Comparison of ENCODE assay signal across 8 cellular contexts in genomic region chr12:110467847-110468211, GRCh38. TPM values are rescaled to one million over a fixed set of nuclear protein-coding genes. Genes with fewer than 3 reads are reported as not detected.
DNase-seq lines count a peak whose midpoint lies in the region; ATAC-seq, FAIRE-seq and TF ChIP-seq lines count a peak whose summit lies in the region.

No MANE protein-coding gene starts in this region.

- H3K4me1 Mint-ChIP-seq in activated T-cell treated with anti-CD3 and anti-CD28 coated beads, Interleukin-2, amount 50 U/mL, for 4 hours (ENCODE audit: low read depth): peaks cover 34% of the 10 kb centered on the region

- TF ChIP-seq RAD21 in GM12878 (IDR thresholded peaks at IDR 0.05; ENCODE audit: insufficient read depth, low read depth, low read length): no peak

- RAD21 ChIA-PET in GM12878 (lab: Charles Lee; ENCODE audit: unreplicated experiment): interaction anchor here (0.6 to 4.9 kb wide), 25 partner anchors 9 to 366 kb away, joined by 3 to 92 read pairs (median 5); partner anchors contain the start of genes ARPC3, RAD9B and VPS29

- H3K4me2 ChIP-seq in GM12878 (ENCODE audit: control insufficient read depth, insufficient read depth): peak overlapping the region; percentile 43; the same call in 1 of the 2 replicates

- H3K4me1 ChIP-seq in GM12878 (ENCODE audit: control insufficient read depth, insufficient read depth, low read length): peaks cover 6% of the 10 kb centered on the region
- H3K4me1 ChIP-seq in lower lobe of right lung: peaks cover 24% of the 10 kb centered on the region
- H3K4me1 ChIP-seq in transverse colon: peaks cover 8 to 34% (median 24%) of the 10 kb centered on the region in 4 donors

- peaks cover 9% of the 10 kb centered on the region for H3K36me3 Mint-ChIP-seq in activated T-cell treated with anti-CD3 and anti-CD28 coated beads, Interleukin-2, amount 50 U/mL, for 4 hours (ENCODE audit: insufficient read depth)

- POLR2A ChIA-PET in GM12878 (lab: Charles Lee) (interaction anchor here (0.6 to 3.6 kb wide), 15 partner anchors 10 to 201 kb away, joined by 3 to 43 read pairs (median 5); partner anchors contain the start of genes ARPC3, RAD9B and VPS29), GM10248 (lab: Yijun Ruan, JAX) (interaction anchor here (0.6 to 2.0 kb wide), 7 partner anchors 11 to 146 kb away, joined by 3 to 7 read pairs (median 3); partner anchors contain the start of gene ARPC3)

- TF ChIP-seq CTCF in GM12878 (IDR thresholded peaks at IDR 0.05 in 2 of 3, conservative IDR thresholded peaks at IDR 0.05 in 1 of 3; ENCODE audit: control insufficient read depth in 2 of 3, extremely low read depth in 1 of 3, insufficient read depth in 1 of 3, low read depth in 3 of 3, low read length in 3 of 3): no peak
- no peak for TF ChIP-seq CTCF in lower lobe of right lung (IDR thresholded peaks at IDR 0.05)
- no peak for TF ChIP-seq CTCF in transverse colon (IDR thresholded peaks at IDR 0.05)
- no peak for TF ChIP-seq CTCF in GM10248 (IDR thresholded peaks at IDR 0.05; ENCODE audit: control extremely low read depth, extremely low read depth, low read depth, missing control alignments)

- peak overlapping the region; percentile 96 for H3K4me3 Mint-ChIP-seq in activated T-cell treated with anti-CD3 and anti-CD28 coated beads, Interleukin-2, amount 50 U/mL, for 4 hours

- FAIRE-seq in GM12878 (lab: Jason Lieb, UNC): no peak

- H3K27ac ChIP-seq in GM12878 (ENCODE audit: control insufficient read depth, insufficient read depth) (peak overlapping the region; percentile 91), lower lobe of right lung (peak overlapping the region; percentile 93), transverse colon (peak overlapping the region; percentile 91 to 98 (median 96))

- H3K9me3 ChIP-seq in GM12878 (replicated peaks; ENCODE audit: control insufficient read depth, insufficient read depth, low read length): no peaks in the 10 kb centered on the region
- no peaks in the 10 kb centered on the region for H3K9me3 ChIP-seq in lower lobe of right lung
- H3K9me3 ChIP-seq in transverse colon: no peaks in the 10 kb centered on the region

- in situ Hi-C loops in GM12878 (cut with MboI): loop anchor here (5.0 kb wide), 1 partner anchor 134 kb away; no protein-coding TSS in a partner anchor
- in situ Hi-C loops in transverse colon (cut with MboI; ENCODE audit: low pct_ligation_motif_present in 1 of 4, low pct_unique_long_range_greater_than_20kb in 1 of 4, low sequenced_read_pairs in 3 of 4): loop anchor here in 2 of 4 donors (25.0 kb wide), 2 partner anchors 269 to 369 kb away; partner anchors contain the start of genes CCDC63 (in 2 of the 2) and PPP1CC (in 1 of the 2)

- H3K36me3 ChIP-seq in GM12878 (ENCODE audit: control insufficient read depth in 2 of 2, insufficient read depth in 2 of 2, low read length in 1 of 2): no peaks in the 10 kb centered on the region; a peak in 1 of 4 replicates
- H3K36me3 ChIP-seq in lower lobe of right lung: peaks cover 27% of the 10 kb centered on the region
- H3K36me3 ChIP-seq in transverse colon: peaks cover 0 to 8% (median 0%) of the 10 kb centered on the region in 4 donors

- TF ChIP-seq EP300 in GM12878 (IDR thresholded peaks at IDR 0.05; ENCODE audit: borderline replicate concordance in 1 of 2, control insufficient read depth in 1 of 2, low read depth in 2 of 2, low read length in 2 of 2): no peak
- TF ChIP-seq EP300 in transverse colon (IDR thresholded peaks at IDR 0.05; ENCODE audit: low read depth): no peak

- H3K27me3 Mint-ChIP-seq in activated T-cell treated with anti-CD3 and anti-CD28 coated beads, Interleukin-2, amount 50 U/mL, for 4 hours (ENCODE audit: low read depth): no peaks in the 10 kb centered on the region

- no peaks in the 10 kb centered on the region for H4K20me1 ChIP-seq in GM12878 (ENCODE audit: control insufficient read depth, insufficient read depth)

- TF ChIP-seq POLR2A in GM12878 (IDR thresholded peaks at IDR 0.05; ENCODE audit: low read depth, low read length) (no peak; the same call in none of the 2 replicates), transverse colon (IDR thresholded peaks at IDR 0.05) (peak; percentile 90)

- peak overlapping the region; percentile 90 for H2AFZ ChIP-seq in GM12878 (ENCODE audit: control insufficient read depth, low read depth, low read length)

- 0% methylated on average over 15 of the region's 15 CpGs for WGBS in GM12878 (ENCODE audit: insufficient coverage, insufficient replicate concordance, low lambda C conversion rate, missing lambda C conversion rate)
- 1% methylated on average over 10 to 15 of the region's 15 CpGs for WGBS in transverse colon (ENCODE audit: low coverage in 1 of 2), 2 donors

- no peak for DNase-seq in activated T-cell treated with anti-CD3 and anti-CD28 coated beads, Interleukin-2, amount 50 U/mL, for 4 hours
- DNase-seq in activated T-cell treated with anti-CD3 and anti-CD28 coated beads, Interleukin-2, amount 50 U/mL, for 1 hour: no peak
- DNase-seq in GM12878 (ENCODE audit: low read depth, low spot score): no peak
- no peak for DNase-seq in lower lobe of right lung
- DNase-seq in transverse colon: no peak
- no peak for DNase-seq in glomerular visceral epithelial cell (ENCODE audit: extremely low spot score)
- DNase-seq in GM10248 (ENCODE audit: extremely low spot score): no peak

- no TSS peak for BruUV-seq in GM12878 (replicated peaks; lab: Mats Ljungman, UMichigan)

- intact Hi-C loops in GM12878 (cut with micrococcal nuclease; ENCODE audit: unreplicated experiment): loop anchor here (2.0 to 5.0 kb wide), 3 partner anchors 35 to 229 kb away; partner anchors contain the start of genes RAD9B and VPS29
- intact Hi-C loops in lower lobe of right lung (cut with DNase I): no loop called here
- intact Hi-C loops in transverse colon (cut with DNase I; ENCODE audit: low total_unique reads): loop anchor here (2.0 kb wide), 1 partner anchor 275 kb away; the partner anchor contains the start of gene PPP1CC

- CTCF ChIA-PET in GM12878 (lab: Yijun Ruan, JAX) (interaction anchor here (0.7 to 7.6 kb wide), 26 partner anchors 10 to 363 kb away, joined by 3 to 130 read pairs (median 5); partner anchors contain the start of genes ARPC3 and TCTN1), GM10248 (lab: Yijun Ruan, JAX) (interaction anchor here (0.7 to 6.3 kb wide), 26 partner anchors 10 to 430 kb away, joined by 3 to 71 read pairs (median 5); partner anchors contain the start of genes ARPC3, RAD9B, TCTN1 and VPS29)

- ATAC-seq in activated T-cell treated with anti-CD3 and anti-CD28 coated beads, Interleukin-2, amount 50 U/mL, for 4 hours: no peak
- no peak for ATAC-seq in GM12878
- ATAC-seq in lower lobe of right lung: no peak
- ATAC-seq in HG02840 (IDR thresholded peaks at IDR 0.05; ENCODE audit: low FRiP score, unreplicated experiment): no peak

- H3K9me3 Mint-ChIP-seq in activated T-cell treated with anti-CD3 and anti-CD28 coated beads, Interleukin-2, amount 50 U/mL, for 4 hours: no peaks in the 10 kb centered on the region

- H3K4me3 ChIP-seq in GM12878 (peak overlapping the region; percentile 73), lower lobe of right lung (peak overlapping the region; percentile 95), transverse colon (peak overlapping the region; percentile 49 to 97 (median 74))

- SMC1A ChIA-PET in GM12878 (lab: Charles Lee; ENCODE audit: uncharacterized antibody, unreplicated experiment): interaction anchor here (0.6 to 8.2 kb wide), 25 partner anchors 9 to 358 kb away, joined by 3 to 99 read pairs (median 5); partner anchors contain the start of genes ARPC3, RAD9B, TCTN1 and VPS29

- H3K27me3 ChIP-seq in GM12878 (replicated peaks in 1 of 2; ENCODE audit: control insufficient read depth in 2 of 2, insufficient read depth in 2 of 2, low read length in 1 of 2) (no peaks in the 10 kb centered on the region), lower lobe of right lung (ENCODE audit: low read depth) (no peaks in the 10 kb centered on the region), transverse colon (no peaks in the 10 kb centered on the region)

- peaks cover 40% of the 10 kb centered on the region for H3K79me2 ChIP-seq in GM12878 (ENCODE audit: control insufficient read depth, insufficient read depth, low read length)

- H3K9ac ChIP-seq in GM12878 (ENCODE audit: control insufficient read depth, insufficient read depth, low read length): peak overlapping the region; percentile 87

RNA-seq across cellular contexts. Expression of gene GPN3, which starts 0.2 kb away (rescaled TPM):
- 10 to 100 TPM; 66.1 to 75.8 (median 72.1) TPM for total RNA-seq in activated T-cell treated with anti-CD3 and anti-CD28 coated beads, Interleukin-2, amount 50 U/mL, for 4 hours
- 9.1 and 10.6 TPM in 2 replicates for total RNA-seq in GM12878 (2013; cell fraction: nucleolus; rRNA removed)
- total RNA-seq in GM12878 (2014; rRNA removed) (27.1 and 35.5 TPM in 2 replicates), GM12878 (2014; rRNA removed; fragmentation: Illumina TruSeq; extraction: Trizol) (43.5 and 46.3 TPM in 2 replicates), GM12878 (2021) (45.5 and 46.8 TPM in 2 replicates), lower lobe of right lung (18.9 TPM), transverse colon (1 to 10 TPM in 3 of 4 donors, not detected in 1; 6.1 to 9.2 (median 8.8) TPM)
- polyA plus RNA-seq in GM12878 (2011; ENCODE audit: low read depth): 18.9 TPM
- polyA plus RNA-seq in GM12878 (2011; rRNA removed) (60.7 and 76.5 TPM in 2 replicates), GM12878 (2014; fragmentation: Illumina TruSeq; extraction: Trizol) (42.4 and 50.8 TPM in 2 replicates), GM12878 (2014; fragmentation: Nextera tagmentation; extraction: Ambion mirVana) (10 to 100 TPM; 76.9 to 78.7 TPM), GM12878 (2014; rRNA removed) (29.1 and 31.5 TPM in 2 replicates), GM12878 (2016; fragmentation: Nextera tagmentation; extraction: Ambion mirVana) (100 to 1,000 TPM; 110 to 117 TPM)
- 24.2 and 36.3 TPM in 2 replicates for polyA plus RNA-seq in GM12878 (2011; cell fraction: cytosol; rRNA removed)
- 19.2 and 20.6 TPM in 2 replicates for polyA plus RNA-seq in GM12878 (2011; cell fraction: nucleus; rRNA removed)
- 24.3 and 27.5 TPM in 2 replicates for polyA plus RNA-seq in GM12878 (2012)
- 31.8 and 39.7 TPM in 2 replicates for polyA minus RNA-seq in GM12878 (2011; rRNA and poly(A)+ RNA removed)
- polyA minus RNA-seq in GM12878 (2011; cell fraction: cytosol; rRNA and poly(A)+ RNA removed): 8.4 and 9.9 TPM in 2 replicates
- polyA minus RNA-seq in GM12878 (2011; cell fraction: nucleus; rRNA and poly(A)+ RNA removed): 5.3 and 12.6 TPM in 2 replicates

RNA-seq across cellular contexts. Expression of gene FAM216A, which starts 0.8 kb away (rescaled TPM):
- 10 to 100 TPM; 33.9 to 47.7 (median 41.7) TPM for total RNA-seq in activated T-cell treated with anti-CD3 and anti-CD28 coated beads, Interleukin-2, amount 50 U/mL, for 4 hours
- total RNA-seq in GM12878 (2013; cell fraction: nucleolus; rRNA removed): 33.5 and 34.5 TPM in 2 replicates
- total RNA-seq in GM12878 (2014; rRNA removed): 31.2 and 35.8 TPM in 2 replicates
- 31.3 and 34.6 TPM in 2 replicates for total RNA-seq in GM12878 (2014; rRNA removed; fragmentation: Illumina TruSeq; extraction: Trizol)
- 17.5 and 23.7 TPM in 2 replicates for total RNA-seq in GM12878 (2021)
- 19.4 TPM for polyA plus RNA-seq in GM12878 (2011; ENCODE audit: low read depth)
- polyA plus RNA-seq in GM12878 (2011; rRNA removed): 44.3 and 72.6 TPM in 2 replicates
- polyA plus RNA-seq in GM12878 (2011; cell fraction: cytosol; rRNA removed): 27.4 and 31.3 TPM in 2 replicates
- 25.7 and 27.6 TPM in 2 replicates for polyA plus RNA-seq in GM12878 (2011; cell fraction: nucleus; rRNA removed)
- 23.1 and 31.8 TPM in 2 replicates for polyA plus RNA-seq in GM12878 (2012)
- polyA plus RNA-seq in GM12878 (2014; fragmentation: Illumina TruSeq; extraction: Trizol): 34.0 and 40.0 TPM in 2 replicates
- 10 to 100 TPM; 15.0 to 36.0 TPM for polyA plus RNA-seq in GM12878 (2014; fragmentation: Nextera tagmentation; extraction: Ambion mirVana)
- 35.2 and 41.3 TPM in 2 replicates for polyA plus RNA-seq in GM12878 (2014; rRNA removed)
- polyA plus RNA-seq in GM12878 (2016; fragmentation: Nextera tagmentation; extraction: Ambion mirVana): 10 to 100 TPM; 47.5 to 48.3 TPM
- 25.5 and 26.7 TPM in 2 replicates for polyA minus RNA-seq in GM12878 (2011; rRNA and poly(A)+ RNA removed)
- polyA minus RNA-seq in GM12878 (2011; cell fraction: cytosol; rRNA and poly(A)+ RNA removed): 8.2 and 8.3 TPM in 2 replicates
- polyA minus RNA-seq in GM12878 (2011; cell fraction: nucleus; rRNA and poly(A)+ RNA removed): 14.4 and 19.9 TPM in 2 replicates
- 3.0 TPM for total RNA-seq in lower lobe of right lung
- total RNA-seq in transverse colon: 1 to 10 TPM in 3 of 4 donors, not detected in 1; 1.2 to 6.7 (median 1.6) TPM

RNA-seq across cellular contexts. Expression of gene ARPC3, which starts 17.7 kb away (rescaled TPM):
- 100 to 1,000 TPM; 217 to 229 (median 225) TPM for total RNA-seq in activated T-cell treated with anti-CD3 and anti-CD28 coated beads, Interleukin-2, amount 50 U/mL, for 4 hours
- total RNA-seq in GM12878 (2013; cell fraction: nucleolus; rRNA removed): 103 and 111 TPM in 2 replicates
- total RNA-seq in GM12878 (2014; rRNA removed) (266 and 304 TPM in 2 replicates), GM12878 (2014; rRNA removed; fragmentation: Illumina TruSeq; extraction: Trizol) (629 and 646 TPM in 2 replicates), GM12878 (2021) (283 and 287 TPM in 2 replicates), lower lobe of right lung (276 TPM), transverse colon (100 to 1,000 TPM in 3 of 4 donors, 10 to 100 TPM in 1; 27.9 to 429 (median 262) TPM)
- 412 TPM for polyA plus RNA-seq in GM12878 (2011; ENCODE audit: low read depth)
- polyA plus RNA-seq in GM12878 (2011; rRNA removed) (81.6 and 122 TPM in 2 replicates), GM12878 (2014; fragmentation: Illumina TruSeq; extraction: Trizol) (516 and 683 TPM in 2 replicates), GM12878 (2014; fragmentation: Nextera tagmentation; extraction: Ambion mirVana) (100 to 1,000 TPM; 635 to 890 TPM), GM12878 (2014; rRNA removed) (165 and 171 TPM in 2 replicates), GM12878 (2016; fragmentation: Nextera tagmentation; extraction: Ambion mirVana) (100 to 1,000 TPM; 612 to 643 TPM)
- polyA plus RNA-seq in GM12878 (2011; cell fraction: cytosol; rRNA removed): 40.0 and 119 TPM in 2 replicates
- polyA plus RNA-seq in GM12878 (2011; cell fraction: nucleus; rRNA removed): 37.9 and 46.8 TPM in 2 replicates
- polyA plus RNA-seq in GM12878 (2012): 307 and 356 TPM in 2 replicates
- polyA minus RNA-seq in GM12878 (2011; rRNA and poly(A)+ RNA removed): 29.9 and 30.4 TPM in 2 replicates
- 29.0 and 41.8 TPM in 2 replicates for polyA minus RNA-seq in GM12878 (2011; cell fraction: cytosol; rRNA and poly(A)+ RNA removed)
- 16.1 and 22.3 TPM in 2 replicates for polyA minus RNA-seq in GM12878 (2011; cell fraction: nucleus; rRNA and poly(A)+ RNA removed)

RNA-seq across cellular contexts. Expression of gene VPS29, which starts 34.1 kb away (rescaled TPM):
- 10 to 100 TPM; 70.7 to 78.4 (median 76.1) TPM for total RNA-seq in activated T-cell treated with anti-CD3 and anti-CD28 coated beads, Interleukin-2, amount 50 U/mL, for 4 hours
- 160 and 167 TPM in 2 replicates for total RNA-seq in GM12878 (2013; cell fraction: nucleolus; rRNA removed)
- total RNA-seq in GM12878 (2014; rRNA removed) (65.3 and 82.1 TPM in 2 replicates), GM12878 (2014; rRNA removed; fragmentation: Illumina TruSeq; extraction: Trizol) (105 and 109 TPM in 2 replicates), GM12878 (2021) (78.8 and 79.4 TPM in 2 replicates), lower lobe of right lung (102 TPM), transverse colon (100 to 1,000 TPM in 2 of 4 donors, 10 to 100 TPM in 2; 16.3 to 142 (median 79.3) TPM)
- polyA plus RNA-seq in GM12878 (2011; ENCODE audit: low read depth): 91.8 TPM
- polyA plus RNA-seq in GM12878 (2011; rRNA removed) (203 and 283 TPM in 2 replicates), GM12878 (2014; fragmentation: Illumina TruSeq; extraction: Trizol) (178 and 317 TPM in 2 replicates), GM12878 (2014; fragmentation: Nextera tagmentation; extraction: Ambion mirVana) (100 to 1,000 TPM; 290 to 405 TPM), GM12878 (2014; rRNA removed) (153 and 210 TPM in 2 replicates), GM12878 (2016; fragmentation: Nextera tagmentation; extraction: Ambion mirVana) (100 to 1,000 TPM; 251 to 261 TPM)
- polyA plus RNA-seq in GM12878 (2011; cell fraction: cytosol; rRNA removed): 90.5 and 98.1 TPM in 2 replicates
- 141 and 158 TPM in 2 replicates for polyA plus RNA-seq in GM12878 (2011; cell fraction: nucleus; rRNA removed)
- 100 and 105 TPM in 2 replicates for polyA plus RNA-seq in GM12878 (2012)
- polyA minus RNA-seq in GM12878 (2011; rRNA and poly(A)+ RNA removed): 67.7 and 92.7 TPM in 2 replicates
- 23.9 and 25.2 TPM in 2 replicates for polyA minus RNA-seq in GM12878 (2011; cell fraction: cytosol; rRNA and poly(A)+ RNA removed)
- 33.1 and 41.8 TPM in 2 replicates for polyA minus RNA-seq in GM12878 (2011; cell fraction: nucleus; rRNA and poly(A)+ RNA removed)

RNA-seq across cellular contexts. Expression of gene RAD9B, which starts 34.3 kb away (rescaled TPM):
- total RNA-seq in activated T-cell treated with anti-CD3 and anti-CD28 coated beads, Interleukin-2, amount 50 U/mL, for 4 hours: under 1 TPM; 0.34 to 0.73 (median 0.51) TPM
- total RNA-seq in GM12878 (2013; cell fraction: nucleolus; rRNA removed): 1.8 and 5.8 TPM in 2 replicates
- total RNA-seq in GM12878 (2014; rRNA removed) (0.87 and 1.1 TPM in 2 replicates), GM12878 (2014; rRNA removed; fragmentation: Illumina TruSeq; extraction: Trizol) (1.1 TPM in 2 replicates), GM12878 (2021) (0.88 and 2.0 TPM in 2 replicates), lower lobe of right lung (1.1 TPM), transverse colon (under 1 TPM in 2 of 4 donors, not detected in 2; 0.27 to 0.32 TPM)
- 0.88 TPM for polyA plus RNA-seq in GM12878 (2011; ENCODE audit: low read depth)
- polyA plus RNA-seq in GM12878 (2011; rRNA removed) (1.7 and 4.0 TPM in 2 replicates), GM12878 (2014; fragmentation: Illumina TruSeq; extraction: Trizol) (1.4 and 1.9 TPM in 2 replicates), GM12878 (2014; fragmentation: Nextera tagmentation; extraction: Ambion mirVana) (1 to 10 TPM; 1.2 to 2.0 TPM), GM12878 (2014; rRNA removed) (1.4 and 1.7 TPM in 2 replicates), GM12878 (2016; fragmentation: Nextera tagmentation; extraction: Ambion mirVana) (1 to 10 TPM in 1 of 2 experiments, under 1 TPM in 1; 0.54 to 1.3 TPM)
- 1.0 TPM in 2 replicates for polyA plus RNA-seq in GM12878 (2011; cell fraction: cytosol; rRNA removed)
- polyA plus RNA-seq in GM12878 (2011; cell fraction: nucleus; rRNA removed): 1.0 and 1.3 TPM in 2 replicates
- polyA plus RNA-seq in GM12878 (2012): 0.92 and 1.0 TPM in 2 replicates
- polyA minus RNA-seq in GM12878 (2011; rRNA and poly(A)+ RNA removed): 1.8 and 2.0 TPM in 2 replicates
- 0.31 TPM in 1 of 2 replicates, not detected in the other for polyA minus RNA-seq in GM12878 (2011; cell fraction: cytosol; rRNA and poly(A)+ RNA removed)
- polyA minus RNA-seq in GM12878 (2011; cell fraction: nucleus; rRNA and poly(A)+ RNA removed): 0.24 and 0.86 TPM in 2 replicates
